Comparison of ENCODE assay signal across 17 cellular contexts in the genomic region with DNA sequence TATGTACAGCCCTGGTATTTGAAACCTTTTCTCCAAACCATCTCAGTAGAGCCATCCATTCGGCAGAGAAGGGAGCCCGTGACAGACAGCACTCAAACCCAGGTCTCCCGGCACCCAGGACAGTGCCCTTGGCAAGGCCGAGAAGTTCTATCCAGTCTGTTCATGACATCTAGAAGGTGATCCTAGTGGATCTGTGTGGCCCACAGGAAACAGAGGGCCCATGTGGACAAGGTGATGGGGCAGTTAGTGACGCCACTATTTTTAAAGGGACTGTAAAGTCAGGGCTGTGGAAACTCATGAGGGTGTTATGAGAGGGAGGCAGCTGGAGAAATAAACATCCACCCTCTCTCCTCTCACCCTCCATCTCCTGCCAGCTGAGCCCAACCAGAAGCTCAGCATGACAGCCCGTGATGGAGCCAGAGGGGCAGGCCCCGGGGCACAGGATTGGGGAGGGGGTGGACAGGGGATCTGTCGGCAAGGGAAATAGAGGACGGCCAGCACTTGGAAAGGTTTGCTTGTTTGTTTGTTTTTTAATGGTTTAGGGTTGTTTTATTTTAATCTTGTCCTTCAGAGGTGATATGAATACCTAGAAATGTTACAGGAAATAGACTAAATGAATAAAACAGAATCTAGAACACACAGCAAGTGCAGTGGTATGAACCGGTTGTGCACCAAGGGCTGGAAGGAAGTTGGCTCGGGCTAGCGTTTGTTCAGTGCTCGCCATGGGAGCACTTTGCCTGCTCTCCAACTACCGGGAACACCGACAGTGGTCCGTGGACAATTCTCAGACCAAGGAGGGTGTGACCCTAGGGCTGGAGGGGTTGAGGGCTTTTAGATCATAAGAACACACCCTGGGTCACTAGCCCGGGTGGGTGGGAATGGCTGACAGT. TPM values are rescaled to one million over a fixed set of nuclear protein-coding genes. Genes with fewer than 3 reads are reported as not detected.
DNase-seq lines count a peak whose midpoint lies in the region; ATAC-seq and TF ChIP-seq lines count a peak whose summit lies in the region.
"Had no signal": no experiment of that assay in that cellular context is flagged by ENCODE, and none has a peak within 500 bp of the region (broad histone marks: within the 10 kb centered on the region; RNA-seq: fewer than 3 reads in every experiment).

No MANE protein-coding gene starts in this region.

- H3K9me3 ChIP-seq in heart right ventricle = no peaks in the 10 kb centered on the region
- no peaks in the 10 kb centered on the region for H3K9me3 ChIP-seq in testis
- H3K9me3 ChIP-seq: BLaER1 had no signal

- peak; percentile 28 for DNase-seq in activated effector memory CD4-positive, alpha-beta T cell treated with anti-CD3 and anti-CD28 coated beads, Interleukin-2, amount 50 U/mL, for 16 hours
- no peak for DNase-seq in activated effector memory CD4-positive, alpha-beta T cell treated with Interleukin-2 at 50 U/mL for 16 hours
- DNase-seq in heart right ventricle (peak in 1 of 2 donors; percentile 40), nephron progenitor cell (no peak), testis (peak; percentile 7)
- no peak for DNase-seq in stimulated activated effector memory CD8-positive, alpha-beta T cell treated with anti-CD3 and anti-CD28 coated beads, Interleukin-12 subunit alpha, Interleukin-12 subunit beta, amount 100 ng/mL, for 72 hours (ENCODE audit: low spot score in 2 of 2)
- DNase-seq: DMS 273 treated with DMSO at 0.1 percent for 48 hours, GOT3, NCI-H1048, NCI-H1436 treated with DMSO at 0.1 percent for 48 hours, NCI-H2029 treated with DMSO at 0.1 percent for 48 hours, NCI-H748 treated with DMSO at 0.1 percent for 48 hours, RPMI8226 had no signal

- H3K4me1 ChIP-seq in heart right ventricle = peaks cover 0 to 51% (median 26%) of the 10 kb centered on the region in 9 donors
- peaks cover 4% of the 10 kb centered on the region for H3K4me1 ChIP-seq in testis

- TF ChIP-seq CTCF in heart right ventricle (IDR thresholded peaks at IDR 0.05) (no peak), nephron progenitor cell (IDR thresholded peaks at IDR 0.05) (no peak), testis (IDR thresholded peaks at IDR 0.05) (no peak)

- H3K36me3 ChIP-seq in heart right ventricle (peaks cover 0 to 39% (median 0%) of the 10 kb centered on the region in 9 donors), testis (ENCODE audit: low read depth, missing control alignments) (no peaks in the 10 kb centered on the region)
- H3K36me3 ChIP-seq: BLaER1 had no signal

- no peaks in the 10 kb centered on the region for H3K36me3 Mint-ChIP-seq in nephron progenitor cell (ENCODE audit: low read depth)
- H3K36me3 Mint-ChIP-seq in stimulated activated effector memory CD8-positive, alpha-beta T cell treated with anti-CD3 and anti-CD28 coated beads, Interleukin-12 subunit alpha, Interleukin-12 subunit beta, amount 100 ng/mL, for 72 hours = peaks cover 6% of the 10 kb centered on the region

- TF ChIP-seq POLR2A in testis (IDR thresholded peaks at IDR 0.05) = no peak

- WGBS in heart right ventricle, 2 donors = 43 to 51% methylated on average over 17 of the region's 17 CpGs
- WGBS in testis, 2 donors = 83 to 86% methylated on average over 17 of the region's 17 CpGs

- no peaks in the 10 kb centered on the region for H3K27me3 ChIP-seq in heart right ventricle
- H3K27me3 ChIP-seq in testis = no peaks in the 10 kb centered on the region
- H3K27me3 ChIP-seq: BLaER1 had no signal

- H3K4me1 Mint-ChIP-seq in nephron progenitor cell = no peaks in the 10 kb centered on the region
- no peaks in the 10 kb centered on the region for H3K4me1 Mint-ChIP-seq in stimulated activated effector memory CD8-positive, alpha-beta T cell treated with anti-CD3 and anti-CD28 coated beads, Interleukin-12 subunit alpha, Interleukin-12 subunit beta, amount 100 ng/mL, for 72 hours

- H3K4me3 ChIP-seq in heart right ventricle (peak overlapping the region in 1 of 10 donors; percentile 9), testis (no peak overlapping the region)
- H3K4me3 ChIP-seq: BLaER1 had no signal

- H3K27ac ChIP-seq in heart right ventricle = peak overlapping the region; percentile 26 to 80 (median 64)
- no peak overlapping the region for H3K27ac ChIP-seq in testis

- peaks cover 4% of the 10 kb centered on the region for H3K9me3 Mint-ChIP-seq in nephron progenitor cell
- no peaks in the 10 kb centered on the region for H3K9me3 Mint-ChIP-seq in stimulated activated effector memory CD8-positive, alpha-beta T cell treated with anti-CD3 and anti-CD28 coated beads, Interleukin-12 subunit alpha, Interleukin-12 subunit beta, amount 100 ng/mL, for 72 hours

- no peak overlapping the region for H3K4me3 Mint-ChIP-seq in nephron progenitor cell
- H3K4me3 Mint-ChIP-seq in stimulated activated effector memory CD8-positive, alpha-beta T cell treated with anti-CD3 and anti-CD28 coated beads, Interleukin-12 subunit alpha, Interleukin-12 subunit beta, amount 100 ng/mL, for 72 hours = no peak overlapping the region

- intact Hi-C loops in heart right ventricle (cut with DNase I) = no loop called here
- intact Hi-C loops in testis (cut with DNase I; ENCODE audit: low total_unique reads) = no loop called here

- ATAC-seq in heart right ventricle = peak; percentile 47 to 81 (median 66)
- ATAC-seq in HG03139 (IDR thresholded peaks at IDR 0.05; ENCODE audit: unreplicated experiment) = no peak
- no peak for ATAC-seq in HG03196 (IDR thresholded peaks at IDR 0.05; ENCODE audit: unreplicated experiment)
- no peak for ATAC-seq in stimulated activated effector memory CD8-positive, alpha-beta T cell treated with anti-CD3 and anti-CD28 coated beads, Interleukin-12 subunit alpha, Interleukin-12 subunit beta, amount 100 ng/mL, for 72 hours

- H3K27me3 Mint-ChIP-seq in nephron progenitor cell (ENCODE audit: low read depth, poor library complexity) = peaks cover 79% of the 10 kb centered on the region

- H3K27ac Mint-ChIP-seq in nephron progenitor cell = peak overlapping the region; percentile 47
- no peak overlapping the region for H3K27ac Mint-ChIP-seq in stimulated activated effector memory CD8-positive, alpha-beta T cell treated with anti-CD3 and anti-CD28 coated beads, Interleukin-12 subunit alpha, Interleukin-12 subunit beta, amount 100 ng/mL, for 72 hours

RNA-seq across cellular contexts. Expression of a gene that starts 17.1 kb away (rescaled TPM):
- total RNA-seq in heart right ventricle (100 to 1,000 TPM; 220 to 458 (median 262) TPM), testis (10 to 100 TPM; 63.4 to 88.8 TPM)
- polyA plus RNA-seq in heart right ventricle (10 to 100 TPM; 63.5 to 69.5 TPM), testis (ENCODE audit: insufficient read depth, low read depth, low replicate concordance) (18.4 TPM)
- total RNA-seq: MCF 10A had no signal

RNA-seq across cellular contexts. Expression of a gene that starts 41.6 kb away (rescaled TPM):
- total RNA-seq in heart right ventricle (1 to 10 TPM in 8 of 10 donors, under 1 TPM in 2; 0.56 to 2.7 (median 1.9) TPM), testis (10 to 100 TPM; 30.7 to 44.4 TPM)
- polyA plus RNA-seq in heart right ventricle (1 to 10 TPM; 2.5 TPM), testis (ENCODE audit: insufficient read depth, low read depth, low replicate concordance) (28.2 TPM)

RNA-seq across cellular contexts. Expression of a gene that starts 42.1 kb away (rescaled TPM):
- total RNA-seq in heart right ventricle = 100 to 1,000 TPM in 1 of 10 donors, 10 to 100 TPM in 9; 73.9 to 106 (median 91.3) TPM
- 10 to 100 TPM; 12.7 to 36.7 TPM for polyA plus RNA-seq in heart right ventricle
- total RNA-seq in testis = 100 to 1,000 TPM; 128 to 129 TPM
- polyA plus RNA-seq in testis (ENCODE audit: insufficient read depth, low read depth, low replicate concordance) = 75.5 TPM

Comparison
In these comparisons a context has a peak if more than half of its experiments do, and no peak if none do; other contexts are left out.
1. DNase-seq: peak in activated effector memory CD4-positive, alpha-beta T cell treated with anti-CD3 and anti-CD28 coated beads, Interleukin-2, amount 50 U/mL, for 16 hours (single experiment) and testis (single experiment); none in activated effector memory CD4-positive, alpha-beta T cell treated with Interleukin-2 at 50 U/mL for 16 hours (single experiment), nephron progenitor cell (single experiment) and stimulated activated effector memory CD8-positive, alpha-beta T cell treated with anti-CD3 and anti-CD28 coated beads, Interleukin-12 subunit alpha, Interleukin-12 subunit beta, amount 100 ng/mL, for 72 hours (0 of 2).
2. ATAC-seq: peak in heart right ventricle (8 of 8); none in HG03139 (single experiment), HG03196 (single experiment) and stimulated activated effector memory CD8-positive, alpha-beta T cell treated with anti-CD3 and anti-CD28 coated beads, Interleukin-12 subunit alpha, Interleukin-12 subunit beta, amount 100 ng/mL, for 72 hours (single experiment).
3. H3K27ac ChIP-seq: peak in heart right ventricle (10 of 10); none in testis (0 of 2).
4. RNA of a gene that starts 41.6 kb away (total RNA-seq): 30.7 to 44.4 TPM in testis; 0.56 to 2.7 TPM in heart right ventricle; every median in the first group is over 4 times any median in the second.